23 cellular contexts compared by ENCODE assay signal in the genomic region with DNA sequence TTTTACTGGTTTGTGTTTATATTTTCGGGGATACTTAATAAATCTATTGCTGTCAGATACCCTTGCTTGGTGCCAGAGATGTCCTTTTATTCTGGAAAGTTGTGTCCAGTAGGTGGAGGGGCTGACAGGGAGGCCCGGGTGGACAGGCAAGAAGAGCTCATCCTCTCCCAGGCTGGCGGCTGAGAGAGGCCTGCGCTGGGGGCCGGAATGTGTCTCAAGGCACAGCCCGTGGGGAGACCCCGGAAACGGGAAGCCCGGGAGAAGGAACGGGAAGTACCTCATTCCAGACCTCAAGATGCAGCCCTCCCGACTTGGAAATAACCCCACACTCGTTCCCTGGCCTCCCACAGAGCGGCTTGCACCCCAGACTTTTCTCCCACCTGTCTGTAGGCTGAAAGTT. TPM values are rescaled to one million over a fixed set of nuclear protein-coding genes. Genes with fewer than 3 reads are reported as not detected.
DNase-seq lines count a peak whose midpoint lies in the region; ATAC-seq, FAIRE-seq and TF ChIP-seq lines count a peak whose summit lies in the region.
"Had no signal": no experiment of that assay in that cellular context is flagged by ENCODE, and none has a peak within 500 bp of the region (broad histone marks: within the 10 kb centered on the region; RNA-seq: fewer than 3 reads in every experiment).

No MANE protein-coding gene starts in this region.

- TF ChIP-seq CTCF in astrocyte (IDR thresholded peaks at IDR 0.05; ENCODE audit: insufficient read depth, low read depth, low read length) (no peak), glutamatergic neuron (IDR thresholded peaks at IDR 0.05; ENCODE audit: partially characterized antibody, unreplicated experiment) (no peak), osteoblast (IDR thresholded peaks at IDR 0.05; ENCODE audit: extremely low read depth, low read depth, low read length) (no peak), D721Med (IDR thresholded peaks at IDR 0.05; ENCODE audit: insufficient read depth, missing control alignments) (no peak)

- H3K27ac Mint-ChIP-seq in astrocyte (ENCODE audit: unreplicated experiment) = no peak overlapping the region
- H3K27ac Mint-ChIP-seq in glutamatergic neuron (ENCODE audit: unreplicated experiment) = peak overlapping the region; percentile 72
- H3K27ac Mint-ChIP-seq: CD14-positive monocyte; CD4-positive, alpha-beta memory T cell; CD4-positive, CD25-positive, alpha-beta regulatory T cell had no signal

- H3K4me3 ChIP-seq in astrocyte (ENCODE audit: insufficient read depth, low read depth, low read length) (no peak overlapping the region), osteoblast (ENCODE audit: insufficient read depth, low read length) (no peak overlapping the region)
- H3K4me3 ChIP-seq: BLaER1, GM12878 had no signal

- H3K4me3 Mint-ChIP-seq in astrocyte (ENCODE audit: unreplicated experiment) (peak overlapping the region; percentile 35), glutamatergic neuron (ENCODE audit: unreplicated experiment) (peak overlapping the region; percentile 36)
- H3K4me3 Mint-ChIP-seq: CD14-positive monocyte; CD4-positive, alpha-beta memory T cell; CD4-positive, CD25-positive, alpha-beta regulatory T cell; CD8-positive, alpha-beta memory T cell had no signal

- H3K36me3 ChIP-seq in astrocyte (ENCODE audit: insufficient read depth, low read length) (peaks cover 35% of the 10 kb centered on the region), osteoblast (ENCODE audit: insufficient read depth, low read length) (peaks cover 44% of the 10 kb centered on the region)

- no peaks in the 10 kb centered on the region for H3K9me3 Mint-ChIP-seq in astrocyte (ENCODE audit: unreplicated experiment)
- peaks cover 41% of the 10 kb centered on the region for H3K9me3 Mint-ChIP-seq in glutamatergic neuron (ENCODE audit: unreplicated experiment)
- H3K9me3 Mint-ChIP-seq: CD4-positive, alpha-beta memory T cell; CD4-positive, CD25-positive, alpha-beta regulatory T cell; CD8-positive, alpha-beta memory T cell had no signal

- H3K79me2 ChIP-seq in astrocyte (ENCODE audit: insufficient read depth, low read length) = peaks cover 29% of the 10 kb centered on the region
- H3K79me2 ChIP-seq in osteoblast (ENCODE audit: insufficient read depth, low read length) = peaks cover 11% of the 10 kb centered on the region

- DNase-seq in astrocyte (ENCODE audit: low read depth) = no peak
- DNase-seq in glutamatergic neuron = no peak
- DNase-seq in osteoblast (ENCODE audit: insufficient read length, low spot score, missing footprints) = peak; percentile 41
- DNase-seq in D721Med (ENCODE audit: insufficient read length, low spot score) = no peak
- no peak for DNase-seq in SHP77 (lab: John Stamatoyannopoulos, UW)
- DNase-seq: 8988T; ACHN; BE2C; C1 segment of cervical spinal cord; CD4-positive, alpha-beta memory T cell; CD4-positive, CD25-positive, alpha-beta regulatory T cell; CD8-positive, alpha-beta memory T cell; COR-L47; DMS79 treated with DMSO at 0.1 percent for 48 hours; EL; GDM1 had no signal

- H3K27ac ChIP-seq in astrocyte (ENCODE audit: low read depth, low read length) (no peak overlapping the region), osteoblast (ENCODE audit: low read depth, low read length) (no peak overlapping the region)
- H3K27ac ChIP-seq: BLaER1 had no signal

- H2AFZ ChIP-seq in astrocyte (ENCODE audit: low read depth, low read length) (no peak overlapping the region), osteoblast (ENCODE audit: low read length) (no peak overlapping the region)

- H3K4me1 Mint-ChIP-seq in astrocyte (ENCODE audit: low read depth, unreplicated experiment) (peaks cover 2% of the 10 kb centered on the region), glutamatergic neuron (ENCODE audit: low read depth, unreplicated experiment) (peaks cover 10% of the 10 kb centered on the region)
- H3K4me1 Mint-ChIP-seq: CD14-positive monocyte; CD4-positive, alpha-beta memory T cell; CD8-positive, alpha-beta memory T cell had no signal

- H3K27me3 ChIP-seq in astrocyte (ENCODE audit: insufficient read depth, low read length) = no peaks in the 10 kb centered on the region
- no peaks in the 10 kb centered on the region for H3K27me3 ChIP-seq in osteoblast (ENCODE audit: insufficient read depth, low read length)
- H3K27me3 ChIP-seq: BE2C, BLaER1 had no signal

- H3K4me2 ChIP-seq in astrocyte (ENCODE audit: low read length) (no peak overlapping the region), osteoblast (ENCODE audit: insufficient read depth, low read length) (no peak overlapping the region)
- H3K4me2 ChIP-seq: BLaER1 had no signal

- H3K9ac ChIP-seq in astrocyte (ENCODE audit: low read length) = no peak overlapping the region
- H3K9ac ChIP-seq: BLaER1 had no signal

- no peaks in the 10 kb centered on the region for H3K27me3 Mint-ChIP-seq in astrocyte (ENCODE audit: low read depth, unreplicated experiment)
- peaks cover 41% of the 10 kb centered on the region for H3K27me3 Mint-ChIP-seq in glutamatergic neuron (ENCODE audit: unreplicated experiment)

- no peak for ATAC-seq in HG03442 (IDR thresholded peaks at IDR 0.05; ENCODE audit: unreplicated experiment)
- ATAC-seq: GM12878 had no signal

- peaks cover 63% of the 10 kb centered on the region for H4K20me1 ChIP-seq in astrocyte (ENCODE audit: insufficient read depth, low read length)
- H4K20me1 ChIP-seq in osteoblast (ENCODE audit: insufficient read depth, low read length) = peaks cover 34% of the 10 kb centered on the region

- H3K4me1 ChIP-seq in astrocyte (ENCODE audit: insufficient read depth, low read length) (no peaks in the 10 kb centered on the region), osteoblast (ENCODE audit: insufficient read depth, low read length) (no peaks in the 10 kb centered on the region)
- H3K4me1 ChIP-seq: BE2C had no signal

- FAIRE-seq in astrocyte (lab: Jason Lieb, UNC) (no peak), D721Med (lab: Jason Lieb, UNC) (no peak)
- FAIRE-seq: A204.1, GM12878, GM12892, GM18507 had no signal

- no peaks in the 10 kb centered on the region for H3K9me3 ChIP-seq in astrocyte (ENCODE audit: insufficient read depth, low read depth, low read length)
- no peaks in the 10 kb centered on the region for H3K9me3 ChIP-seq in osteoblast (ENCODE audit: low read depth, low read length)
- H3K9me3 ChIP-seq: BE2C, BLaER1 had no signal

- H3K36me3 Mint-ChIP-seq in astrocyte (ENCODE audit: low read depth, unreplicated experiment) = peaks cover 23% of the 10 kb centered on the region
- peaks cover 18% of the 10 kb centered on the region for H3K36me3 Mint-ChIP-seq in glutamatergic neuron (ENCODE audit: unreplicated experiment)
- H3K36me3 Mint-ChIP-seq: CD14-positive monocyte; CD4-positive, alpha-beta memory T cell; CD4-positive, CD25-positive, alpha-beta regulatory T cell; CD8-positive, alpha-beta memory T cell had no signal

RNA-seq across cellular contexts. Expression of a gene that starts 12.5 kb away (rescaled TPM):
- total RNA-seq in astrocyte = 70.7 and 78.8 TPM in 2 replicates
- total RNA-seq in glutamatergic neuron (ENCODE audit: unreplicated experiment) = 96.0 TPM
- 48.6 and 48.9 TPM in 2 replicates for total RNA-seq in osteoblast

RNA-seq across cellular contexts. Expression of a gene that starts 12.9 kb away (rescaled TPM):
- total RNA-seq in astrocyte (360 and 459 TPM in 2 replicates), glutamatergic neuron (ENCODE audit: unreplicated experiment) (3,960 TPM), osteoblast (166 and 239 TPM in 2 replicates)

RNA-seq across cellular contexts. Expression of a gene that starts 17.4 kb away (rescaled TPM):
- total RNA-seq in astrocyte (8.4 and 9.2 TPM in 2 replicates), glutamatergic neuron (ENCODE audit: unreplicated experiment) (12.8 TPM), osteoblast (4.7 and 5.1 TPM in 2 replicates)
